In genomic region chr3:194584866-194585265, GRCh38 we compare ENCODE assay signal across 9 cellular contexts. TPM values are rescaled to one million over a fixed set of nuclear protein-coding genes. Genes with fewer than 3 reads are reported as not detected.
A peak's percentile ranks its signal among the peaks of the same experiment; 100 is the strongest.
DNase-seq lines count a peak whose midpoint lies in the region; ATAC-seq, FAIRE-seq and TF ChIP-seq lines count a peak whose summit lies in the region.
"Had no signal": no experiment of that assay in that cellular context is flagged by ENCODE, and none has a peak within 500 bp of the region (broad histone marks: within the 10 kb centered on the region; RNA-seq: fewer than 3 reads in every experiment).

No MANE protein-coding gene starts in this region.

- H3K36me3 ChIP-seq in Karpas-422 (ENCODE audit: insufficient read depth, low read length) (peaks cover 6% of the 10 kb centered on the region; the same call in 1 of the 2 replicates), K562 (ENCODE audit: control insufficient read depth, insufficient read depth, low read length) (peaks cover 20% of the 10 kb centered on the region; the same call in 2 of the 3 replicates), mesenchymal stem cell (ENCODE audit: control insufficient read depth in 1 of 2, insufficient read depth in 2 of 2, low read depth in 1 of 2, low read length in 2 of 2) (peaks cover 9 to 36% of the 10 kb centered on the region in 2 experiments)
- H3K36me3 ChIP-seq: adrenal gland had no signal

- H2BK15ac ChIP-seq in mesenchymal stem cell (ENCODE audit: low read depth, poor library complexity, severe bottlenecking) = no peak overlapping the region

- TF ChIP-seq CTCF in CD14-positive monocyte (IDR thresholded peaks at IDR 0.05) (no peak), K562 (IDR thresholded peaks at IDR 0.05 in 2 of 3, conservative IDR thresholded peaks at IDR 0.05 in 1 of 3; ENCODE audit: insufficient read depth in 2 of 3, low read depth in 1 of 3, low read length in 3 of 3) (no peak)

- TF ChIP-seq EP300 in K562 (IDR thresholded peaks at IDR 0.05; ENCODE audit: low read length) = no peak

- H4K8ac ChIP-seq in mesenchymal stem cell (ENCODE audit: low read length) = no peak overlapping the region

- FAIRE-seq in K562 (lab: Jason Lieb, UNC) = no peak

- H3K23ac ChIP-seq in mesenchymal stem cell (ENCODE audit: low read length in 2 of 2) = no peak overlapping the region

- no peak overlapping the region for H4K91ac ChIP-seq in mesenchymal stem cell (ENCODE audit: low read length)

- no TSS peak for BruUV-seq in K562 (replicated peaks; lab: Mats Ljungman, UMichigan)

- peaks cover 6% of the 10 kb centered on the region for H3K79me1 ChIP-seq in mesenchymal stem cell (replicated peaks; ENCODE audit: low read length, poor library complexity, severe bottlenecking)

- H3K18ac ChIP-seq in mesenchymal stem cell (ENCODE audit: low read depth in 1 of 2, low read length in 2 of 2) = no peak overlapping the region

- no peak for TF ChIP-seq RAD21 in K562 (CRISPR knock-in tag; conservative IDR thresholded peaks at IDR 0.05 in 1 of 2, IDR thresholded peaks at IDR 0.05 in 1 of 2)

- no peak overlapping the region for H2BK120ac ChIP-seq in mesenchymal stem cell (ENCODE audit: low read depth, low read length)

- H4K20me1 ChIP-seq in Karpas-422 (ENCODE audit: insufficient read depth, low read depth, low read length) (no peaks in the 10 kb centered on the region), K562 (replicated peaks; ENCODE audit: control insufficient read depth, insufficient read depth, low read length) (no peaks in the 10 kb centered on the region)

- DNase-seq in CD14-positive monocyte (ENCODE audit: low spot score) = no peak
- peak; percentile 57 for DNase-seq in Karpas-422
- DNase-seq in K562 (ENCODE audit: extremely low read depth in 1 of 4, low spot score in 3 of 4) = no peak
- DNase-seq in mesenchymal stem cell = peak; percentile 29
- no peak for DNase-seq in NCI-H774 (lab: John Stamatoyannopoulos, UW)
- no peak for DNase-seq in effector CD8-positive, alpha-beta T cell (lab: John Stamatoyannopoulos, UW)

- H3K9ac ChIP-seq in Karpas-422 (ENCODE audit: low read length) (peak overlapping the region; percentile 93), K562 (ENCODE audit: insufficient read depth in 1 of 2, low read depth in 2 of 2, low read length in 2 of 2) (peak overlapping the region in 1 of 2 experiments; percentile 100; a peak in 2 of 4 replicates), mesenchymal stem cell (ENCODE audit: low read length) (peak overlapping the region; percentile 97)

- peak overlapping the region; percentile 86 to 94 for H3K4me3 Mint-ChIP-seq in CD14-positive monocyte

- H3K27ac ChIP-seq in Karpas-422 (ENCODE audit: low read length) (peak overlapping the region; percentile 54), K562 (ENCODE audit: extremely low read depth, low read depth, low read length) (peak overlapping the region; percentile 95; the same call in 2 of the 3 replicates), mesenchymal stem cell (ENCODE audit: low read length, poor library complexity, severe bottlenecking) (no peak overlapping the region)

- H2AFZ ChIP-seq in Karpas-422 (ENCODE audit: low read length) (no peak overlapping the region), K562 (ENCODE audit: low read depth, low read length) (no peak overlapping the region), mesenchymal stem cell (ENCODE audit: low read depth, low read length) (no peak overlapping the region)

- H2BK12ac ChIP-seq in mesenchymal stem cell (ENCODE audit: low read length in 2 of 2) = no peak overlapping the region

- peaks cover 0 to 1% (median 0%) of the 10 kb centered on the region in 3 donors for H3K27me3 Mint-ChIP-seq in CD14-positive monocyte (ENCODE audit: low read depth in 3 of 3)

- H3K79me2 ChIP-seq in Karpas-422 (ENCODE audit: low read length) (peaks cover 24% of the 10 kb centered on the region), K562 (ENCODE audit: control insufficient read depth, insufficient read depth, low read length) (peaks cover 13% of the 10 kb centered on the region)

- TF ChIP-seq POLR2A in K562 (conservative IDR thresholded peaks at IDR 0.05) = no peak

- WGBS in K562 (ENCODE audit: insufficient coverage, low coverage, missing lambda C conversion rate) = 56% methylated on average over 1 of the region's 1 CpG
- 100% methylated on average over 1 of the region's 1 CpG for WGBS in mesenchymal stem cell

- no peaks in the 10 kb centered on the region for H3K9me2 ChIP-seq in Karpas-422 (replicated peaks; ENCODE audit: insufficient read depth, low read length)

- H3K9me3 Mint-ChIP-seq in CD14-positive monocyte = peaks cover 0 to 6% (median 0%) of the 10 kb centered on the region in 7 donors

- peak overlapping the region; percentile 85 for H3K4me2 ChIP-seq in Karpas-422 (ENCODE audit: low read depth, low read length, poor library complexity, severe bottlenecking)
- peak overlapping the region; percentile 90; the same call in 1 of the 2 replicates for H3K4me2 ChIP-seq in K562 (ENCODE audit: insufficient read depth, low read length)
- H3K4me2 ChIP-seq in mesenchymal stem cell (ENCODE audit: low read length, poor library complexity, severe bottlenecking) = no peak overlapping the region

- H3K4me1 ChIP-seq in Karpas-422 (ENCODE audit: low read length) = peaks cover 21% of the 10 kb centered on the region
- peaks cover 5 to 11% of the 10 kb centered on the region in 2 experiments; a peak in 4 of 5 replicates for H3K4me1 ChIP-seq in K562 (replicated peaks in 1 of 2; ENCODE audit: control insufficient read depth in 2 of 2, insufficient read depth in 2 of 2, low read length in 2 of 2)
- H3K4me1 ChIP-seq in mesenchymal stem cell (ENCODE audit: control insufficient read depth, insufficient read depth, low read depth, low read length) = no peaks in the 10 kb centered on the region

- no peak overlapping the region for H3K14ac ChIP-seq in mesenchymal stem cell (ENCODE audit: low read length in 2 of 2)

- H3K27me3 ChIP-seq in Karpas-422 (ENCODE audit: low read length) (no peaks in the 10 kb centered on the region), K562 (ENCODE audit: control insufficient read depth in 2 of 2, insufficient read depth in 2 of 2, low read length in 2 of 2) (no peaks in the 10 kb centered on the region), mesenchymal stem cell (ENCODE audit: control insufficient read depth in 1 of 2, insufficient read depth in 1 of 2, low read length in 2 of 2) (no peaks in the 10 kb centered on the region)
- H3K27me3 ChIP-seq: adrenal gland had no signal

- H3K36me3 Mint-ChIP-seq in CD14-positive monocyte = peaks cover 7 to 15% of the 10 kb centered on the region in 2 donors

- POLR2A ChIA-PET in K562 (lab: Yijun Ruan, JAX) = interaction anchor here (0.6 to 2.1 kb wide), 5 partner anchors 13 to 216 kb away, joined by 3 to 6 read pairs (median 4); no protein-coding TSS in a partner anchor

- no peak overlapping the region for H3K4ac ChIP-seq in mesenchymal stem cell (ENCODE audit: low read depth in 1 of 2, low read length in 2 of 2)

- H3K9me1 ChIP-seq in K562 (ENCODE audit: control insufficient read depth, insufficient read depth, low read length) = no peaks in the 10 kb centered on the region

- H3K9me3 ChIP-seq in Karpas-422 (ENCODE audit: low read length) (no peaks in the 10 kb centered on the region), K562 (replicated peaks; ENCODE audit: control insufficient read depth, insufficient read depth, low read depth, low read length) (no peaks in the 10 kb centered on the region), mesenchymal stem cell (ENCODE audit: control insufficient read depth, low read length) (no peaks in the 10 kb centered on the region)
- H3K9me3 ChIP-seq: adrenal gland had no signal

- peak overlapping the region; percentile 97 to 100 (median 99) for H3K27ac Mint-ChIP-seq in CD14-positive monocyte

- H2BK5ac ChIP-seq in mesenchymal stem cell (ENCODE audit: low read depth, low read length, poor library complexity, severe bottlenecking) = no peak overlapping the region

- H3K4me3 ChIP-seq in Karpas-422 (ENCODE audit: low read length) (peak overlapping the region; percentile 82), K562 (peak overlapping the region; percentile 99), mesenchymal stem cell (ENCODE audit: insufficient read depth in 1 of 2, low read depth in 1 of 2, low read length in 2 of 2) (peak overlapping the region in 1 of 2 experiments; percentile 91)

- H2AK5ac ChIP-seq in mesenchymal stem cell (ENCODE audit: low read length, severe bottlenecking) = no peak overlapping the region

- CTCF ChIA-PET in K562 (lab: Yijun Ruan, JAX; ENCODE audit: low intra/inter-chr PET ratio) = no interaction called here

- H3K4me1 Mint-ChIP-seq in CD14-positive monocyte = peaks cover 37% of the 10 kb centered on the region

- intact Hi-C loops in CD14-positive monocyte (cut with micrococcal nuclease) = loop anchor here in 1 of 2 donors (5.0 to 10.0 kb wide), 2 partner anchors 98 to 1320 kb away; partner anchors contain the start of genes ATP13A3 and TNK2
- intact Hi-C loops in K562 (cut with micrococcal nuclease) = no loop called here

- ATAC-seq in K562 (no peak), HG03039 (IDR thresholded peaks at IDR 0.05; ENCODE audit: unreplicated experiment) (no peak), HG03159 (IDR thresholded peaks at IDR 0.05; ENCODE audit: unreplicated experiment) (no peak)

- in situ Hi-C loops in K562 (cut with MboI) = loop anchor here (10.0 kb wide), 1 partner anchor 250 kb away; no protein-coding TSS in a partner anchor

TF ChIP-seq in K562, 482 proteins besides CTCF, POLR2A, EP300 and RAD21 (continues in another document):
- TF ChIP-seq PML (IDR thresholded peaks at IDR 0.05; ENCODE audit: low read length) = no peak

RNA-seq across cellular contexts. Expression of gene TMEM44, which starts 48.4 kb away (rescaled TPM):
- polyA plus RNA-seq in CD14-positive monocyte = not detected
- total RNA-seq in Karpas-422 (2014; rRNA removed; shearing (Covaris generic); ENCODE audit: low replicate concordance) = 10.9 and 36.9 TPM in 2 replicates
- total RNA-seq in K562 (2011; cell fraction: chromatin; rRNA removed; ENCODE audit: low replicate concordance) = 57.1 and 107 TPM in 2 replicates
- 59.7 and 67.4 TPM in 2 replicates for total RNA-seq in K562 (2011; cell fraction: nucleolus; rRNA removed)
- total RNA-seq in K562 (2011; cell fraction: nucleoplasm; rRNA removed) = 57.2 and 61.1 TPM in 2 replicates
- total RNA-seq in K562 (2014; rRNA removed) = 13.1 and 13.8 TPM in 2 replicates
- total RNA-seq in K562 (2014; rRNA removed; fragmentation: Illumina TruSeq; extraction: Trizol) = 6.0 and 7.2 TPM in 2 replicates
- 7.5 TPM in 2 replicates for total RNA-seq in K562 (2015; rRNA removed; fragmentation: Illumina TruSeq; extraction: Trizol)
- total RNA-seq in K562 (2021) = 16.9 and 18.1 TPM in 2 replicates
- 13.5 and 14.5 TPM in 2 replicates for polyA plus RNA-seq in K562 (2011; rRNA removed)
- 11.8 and 16.3 TPM in 2 replicates for polyA plus RNA-seq in K562 (2011; cell fraction: cytosol; rRNA removed)
- 44.6 and 76.9 TPM in 2 replicates for polyA plus RNA-seq in K562 (2011; cell fraction: nucleus; rRNA removed)
- 9.8 and 17.5 TPM in 2 replicates for polyA plus RNA-seq in K562 (2012)
- 11.3 and 12.4 TPM in 2 replicates for polyA plus RNA-seq in K562 (2014; fragmentation: Illumina TruSeq; extraction: Trizol)
- 1 to 10 TPM in 1 of 2 experiments, under 1 TPM in 1; 0.53 to 1.7 TPM for polyA plus RNA-seq in K562 (2014; fragmentation: Nextera tagmentation; extraction: Ambion mirVana)
- polyA plus RNA-seq in K562 (2014; rRNA removed) = 15.5 and 16.2 TPM in 2 replicates
- polyA minus RNA-seq in K562 (2011; rRNA and poly(A)+ RNA removed) = 9.1 and 13.7 TPM in 2 replicates
- polyA minus RNA-seq in K562 (2011; cell fraction: cytosol; rRNA and poly(A)+ RNA removed) = 7.7 and 7.8 TPM in 2 replicates
- polyA minus RNA-seq in K562 (2011; cell fraction: nucleus; rRNA and poly(A)+ RNA removed) = 13.4 and 18.8 TPM in 2 replicates
- 13.6 TPM for polyA plus RNA-seq in mesenchymal stem cell (2013, experiment 1 of 2)
- 13.3 TPM for polyA plus RNA-seq in mesenchymal stem cell (2013, experiment 2 of 2)

Comparison
In these comparisons a context has a peak if more than half of its experiments do, and no peak if none do; other contexts are left out.
1. DNase-seq: peak in Karpas-422 (single experiment) and mesenchymal stem cell (single experiment); none in CD14-positive monocyte (single experiment), K562 (0 of 4), NCI-H774 (single experiment) and effector CD8-positive, alpha-beta T cell (single experiment).